Comparison of ENCODE assay signal across 24 cellular contexts in genomic region chr10:128630787-128631252, GRCh38.
DNase-seq lines count a peak whose midpoint lies in the region; FAIRE-seq and TF ChIP-seq lines count a peak whose summit lies in the region.
"Had no signal": no experiment of that assay in that cellular context is flagged by ENCODE, and none has a peak within 500 bp of the region (broad histone marks: within the 10 kb centered on the region; RNA-seq: fewer than 3 reads in every experiment).

No MANE protein-coding gene starts in this region.

- intact Hi-C loops in prostate gland (cut with DNase I): loop anchor here (10.0 kb wide), 1 partner anchor 234 kb away; no protein-coding TSS in a partner anchor

- H3K4me3 ChIP-seq in adipocyte (ENCODE audit: low read length) (no peak overlapping the region), fibroblast of mammary gland (ENCODE audit: control insufficient read depth, low read depth, low read length) (no peak overlapping the region), prostate gland (no peak overlapping the region)
- H3K4me3 ChIP-seq: GM12878, HAP-1, pancreas had no signal

- no peaks in the 10 kb centered on the region for H3K36me3 ChIP-seq in adipocyte (ENCODE audit: control insufficient read depth, insufficient read depth, low read length, severe bottlenecking)
- H3K36me3 ChIP-seq in prostate gland: no peaks in the 10 kb centered on the region
- H3K36me3 ChIP-seq: HAP-1, pancreas, WERI-Rb-1 had no signal

- DNase-seq in HT1080 (ENCODE audit: low read depth) (peak; percentile 77), adipocyte (ENCODE audit: low read depth) (no peak), fibroblast of mammary gland (ENCODE audit: low read depth) (peak; percentile 63), urothelium cell line (ENCODE audit: low spot score) (peak; percentile 28), prostate gland (ENCODE audit: low spot score) (no peak), HT-29 (ENCODE audit: low spot score) (no peak), NCI-H2029 treated with DMSO at 0.1 percent for 48 hours (lab: John Stamatoyannopoulos, UW) (no peak)
- DNase-seq: activated CD4-positive, alpha-beta T cell treated with anti-CD3 and anti-CD28 coated beads, Interleukin-2, amount 50 U/mL, for 1 hour; activated naive CD4-positive, alpha-beta T cell; activated T-cell treated with anti-CD3 and anti-CD28 coated beads, Interleukin-2, amount 50 U/mL, for 4 hours; Calu3; KBM-7; kidney; NCI-H1436; NCI-H2107; NK-92 treated with Interleukin-12 subunit alpha and Interleukin-12 subunit beta, amount 100 ng/mL, for 24 hours; pancreas; SHP77; stimulated activated CD4-positive, alpha-beta T cell treated with anti-CD3 and anti-CD28 coated beads, Interleukin-4, amount 100 ng/mL, for 1 hour; T-helper 9 cell; WERI-Rb-1 had no signal

- no peak for TF ChIP-seq POLR2A in prostate gland (IDR thresholded peaks at IDR 0.05)

- H3K27ac ChIP-seq in prostate gland: no peak overlapping the region
- H3K27ac ChIP-seq: pancreas, WERI-Rb-1 had no signal

- H3K4me1 ChIP-seq in adipocyte (ENCODE audit: control insufficient read depth, insufficient read depth, low read length) (peaks cover 18% of the 10 kb centered on the region), prostate gland (replicated peaks) (no peaks in the 10 kb centered on the region)
- H3K4me1 ChIP-seq: HAP-1, pancreas had no signal

- no peaks in the 10 kb centered on the region for H3K9me3 ChIP-seq in adipocyte (ENCODE audit: control insufficient read depth, low read length)
- H3K9me3 ChIP-seq in prostate gland: no peaks in the 10 kb centered on the region
- H3K9me3 ChIP-seq: HAP-1, pancreas had no signal

- peak overlapping the region; percentile 36 for H3K9ac ChIP-seq in adipocyte (ENCODE audit: low read length)

- 74% methylated on average over 12 of the region's 12 CpGs for WGBS in prostate gland

- FAIRE-seq in urothelium cell line (lab: Jason Lieb, UNC): no peak
- FAIRE-seq: GM12878, HTR-8/SVneo, kidney, pancreas had no signal

- H3K27me3 ChIP-seq in adipocyte (replicated peaks; ENCODE audit: control insufficient read depth, insufficient read depth, low read length): no peaks in the 10 kb centered on the region
- H3K27me3 ChIP-seq in prostate gland (replicated peaks; ENCODE audit: insufficient read depth): no peaks in the 10 kb centered on the region

- TF ChIP-seq CTCF in fibroblast of mammary gland (conservative IDR thresholded peaks at IDR 0.05; ENCODE audit: control insufficient read depth, insufficient read depth, low read depth, low read length) (no peak), prostate gland (IDR thresholded peaks at IDR 0.05) (no peak)

Comparison
In these comparisons a context has a peak if more than half of its experiments do, and no peak if none do; other contexts are left out.
1. DNase-seq: peak in HT1080 (single experiment), fibroblast of mammary gland (single experiment) and urothelium cell line (single experiment); none in adipocyte (single experiment), prostate gland (single experiment), HT-29 (single experiment) and NCI-H2029 treated with DMSO at 0.1 percent for 48 hours (single experiment).